25 cellular contexts compared by ENCODE assay signal in genomic region chr18:13233746-13234527, GRCh38. TPM values are rescaled to one million over a fixed set of nuclear protein-coding genes. Genes with fewer than 3 reads are reported as not detected.
DNase-seq lines count a peak whose midpoint lies in the region; ATAC-seq and TF ChIP-seq lines count a peak whose summit lies in the region.
"Had no signal": no experiment of that assay in that cellular context is flagged by ENCODE, and none has a peak within 500 bp of the region (broad histone marks: within the 10 kb centered on the region; RNA-seq: fewer than 3 reads in every experiment).

No MANE protein-coding gene starts in this region.

- no peaks in the 10 kb centered on the region for H3K4me1 Mint-ChIP-seq in endothelial cell (ENCODE audit: unreplicated experiment)

- H4K5ac ChIP-seq in mesendoderm (ENCODE audit: low read length) = no peak overlapping the region

- H3K27ac ChIP-seq in BLaER1 treated with 17β-estradiol and CSF1 and Interleukin-3, amounts not matched to agents 10 nM and 100 nM = peak overlapping the region in 5 of 11 experiments; percentile 6 to 60 (median 52); a peak in 10 of 22 replicates
- H3K27ac ChIP-seq in neuronal stem cell (replicated peaks; ENCODE audit: low read length) (no peak overlapping the region), mesendoderm (ENCODE audit: low read depth, low read length) (no peak overlapping the region)
- H3K27ac ChIP-seq: PC-9 had no signal

- H2AK5ac ChIP-seq in neuronal stem cell (ENCODE audit: low read depth, low read length) (peak overlapping the region; percentile 71), mesendoderm (ENCODE audit: low read length) (no peak overlapping the region)

- H3K79me2 ChIP-seq in mesendoderm (ENCODE audit: control insufficient read depth, insufficient read depth, low read length) = no peaks in the 10 kb centered on the region

- H3K36me3 ChIP-seq in BLaER1 treated with 17β-estradiol and CSF1 and Interleukin-3, amounts not matched to agents 10 nM and 100 nM = peaks cover 0 to 40% (median 25%) of the 10 kb centered on the region in 11 experiments; a peak in 11 of 22 replicates
- H3K36me3 ChIP-seq in NT2/D1 (ENCODE audit: insufficient read depth, insufficient read length, low read length) = peaks cover 3% of the 10 kb centered on the region
- H3K36me3 ChIP-seq in neuronal stem cell (replicated peaks in 1 of 2; ENCODE audit: control insufficient read depth in 2 of 2, insufficient read depth in 2 of 2, low read length in 2 of 2) = no peaks in the 10 kb centered on the region
- H3K36me3 ChIP-seq in mesendoderm (ENCODE audit: control insufficient read depth, insufficient read depth, low read length) = no peaks in the 10 kb centered on the region
- H3K36me3 ChIP-seq: thoracic aorta had no signal

- no peaks in the 10 kb centered on the region for H3K9me3 Mint-ChIP-seq in endothelial cell (ENCODE audit: unreplicated experiment)
- H3K9me3 Mint-ChIP-seq: WTC11 had no signal

- H2BK120ac ChIP-seq in neuronal stem cell (ENCODE audit: low read depth, low read length) (peak overlapping the region; percentile 18), mesendoderm (ENCODE audit: low read depth, low read length) (no peak overlapping the region)

- DNase-seq in NT2/D1 (ENCODE audit: low read depth, low spot score) (no peak), endothelial cell (ENCODE audit: low spot score) (no peak), neuronal stem cell (ENCODE audit: low spot score) (no peak), AG08395 (ENCODE audit: low spot score) (no peak), mesendoderm (no peak), ACHN (no peak)
- DNase-seq: activated CD4-positive, alpha-beta T cell treated with anti-CD3 and anti-CD28 coated beads, Interleukin-2, amount 50 U/mL, for 1 hour; activated naive CD4-positive, alpha-beta T cell treated with anti-CD3 and anti-CD28 coated beads, Interleukin-2, amount 50 U/mL, for 16 hours; anterior cingulate cortex; dorsolateral prefrontal cortex; Karpas-422; mesenchymal stem cell; NCI-H2171; NCI-H524; occipital lobe; PC-9; stimulated activated CD4-positive, alpha-beta T cell treated with anti-CD3 and anti-CD28 coated beads, Interleukin-2, amount 100 ng/mL, for 48 hours; stimulated activated naive CD4-positive, alpha-beta T cell; SW 1271; T1000 had no signal

- ATAC-seq in HG03097 (IDR thresholded peaks at IDR 0.05; ENCODE audit: low FRiP score, unreplicated experiment) = no peak
- ATAC-seq: WTC11 had no signal

- peak overlapping the region; percentile 4 for H3K27ac Mint-ChIP-seq in endothelial cell (ENCODE audit: unreplicated experiment)
- H3K27ac Mint-ChIP-seq: WTC11 had no signal

- peaks cover 4% of the 10 kb centered on the region for H3K27me3 Mint-ChIP-seq in endothelial cell (ENCODE audit: unreplicated experiment)

- no peak overlapping the region for H3K4me3 ChIP-seq in BLaER1 treated with 17β-estradiol and CSF1 and Interleukin-3, amounts not matched to agents 10 nM and 100 nM
- H3K4me3 ChIP-seq in NT2/D1 (ENCODE audit: insufficient read length, low read depth) (no peak overlapping the region), neuronal stem cell (ENCODE audit: low read length in 2 of 2) (no peak overlapping the region), mesendoderm (ENCODE audit: low read length) (no peak overlapping the region)
- H3K4me3 ChIP-seq: PC-9, smooth muscle cell, thoracic aorta had no signal

- H2BK15ac ChIP-seq in neuronal stem cell (ENCODE audit: low read length) (no peak overlapping the region), mesendoderm (replicated peaks; ENCODE audit: low read depth) (no peak overlapping the region)

- H3K27me3 ChIP-seq in BLaER1 treated with 17β-estradiol and CSF1 and Interleukin-3, amounts not matched to agents 10 nM and 100 nM = no peaks in the 10 kb centered on the region
- H3K27me3 ChIP-seq in NT2/D1 (ENCODE audit: insufficient read depth, insufficient read length) (no peaks in the 10 kb centered on the region), neuronal stem cell (ENCODE audit: control insufficient read depth in 3 of 3, insufficient read depth in 3 of 3, low read depth in 1 of 3, low read length in 3 of 3) (no peaks in the 10 kb centered on the region), mesendoderm (ENCODE audit: insufficient read depth, low read length, poor library complexity) (no peaks in the 10 kb centered on the region)
- H3K27me3 ChIP-seq: dorsolateral prefrontal cortex had no signal

- peak overlapping the region in 4 of 11 experiments; percentile 15 to 43 (median 30); a peak in 4 of 22 replicates for H3K9ac ChIP-seq in BLaER1 treated with 17β-estradiol and CSF1 and Interleukin-3, amounts not matched to agents 10 nM and 100 nM
- peak overlapping the region; percentile 10 for H3K9ac ChIP-seq in NT2/D1 (ENCODE audit: insufficient read length, low read depth)
- H3K9ac ChIP-seq in neuronal stem cell (ENCODE audit: low read depth, low read length, poor library complexity) = peak overlapping the region; percentile 9
- no peak overlapping the region for H3K9ac ChIP-seq in mesendoderm (ENCODE audit: low read length)

- H4K91ac ChIP-seq in neuronal stem cell (ENCODE audit: low read depth, low read length, poor library complexity) = no peak overlapping the region

- TF ChIP-seq CTCF in endothelial cell (IDR thresholded peaks at IDR 0.05; ENCODE audit: unreplicated experiment) = no peak

- H3K79me1 ChIP-seq in neuronal stem cell (ENCODE audit: low read depth, low read length) = peaks cover under 1% of the 10 kb centered on the region
- H3K79me1 ChIP-seq in mesendoderm (ENCODE audit: low read length) = no peaks in the 10 kb centered on the region

- no peaks in the 10 kb centered on the region for H3K9me3 ChIP-seq in BLaER1 treated with 17β-estradiol and CSF1 and Interleukin-3, amounts not matched to agents 10 nM and 100 nM (replicated peaks in 1 of 11)
- H3K9me3 ChIP-seq in NT2/D1 (ENCODE audit: insufficient read depth, low read length) = no peaks in the 10 kb centered on the region
- no peaks in the 10 kb centered on the region for H3K9me3 ChIP-seq in neuronal stem cell (replicated peaks in 1 of 2; ENCODE audit: control insufficient read depth in 2 of 2, insufficient read depth in 1 of 2, low read depth in 1 of 2, low read length in 2 of 2)
- H3K9me3 ChIP-seq: thoracic aorta had no signal

- WGBS in neuronal stem cell (ENCODE audit: extremely low coverage in 2 of 2, insufficient read length in 2 of 2, insufficient replicate concordance in 1 of 2), 2 donors = no CpG with 5 or more reads among the region's 20 CpGs
- no CpG with 5 or more reads among the region's 20 CpGs for WGBS in mesendoderm (ENCODE audit: extremely low coverage, insufficient coverage, low lambda C conversion rate)

- in situ Hi-C loops in ACHN (cut with HindIII; ENCODE audit: low pct_ligation_motif_present, low pct_unique_long_range_greater_than_20kb, low sequenced_read_pairs) = no loop called here

- H2BK5ac ChIP-seq in neuronal stem cell (ENCODE audit: low read length) = peak overlapping the region; percentile 45
- H2BK5ac ChIP-seq in mesendoderm (ENCODE audit: low read length) = no peak overlapping the region

- H2AFZ ChIP-seq in neuronal stem cell (ENCODE audit: low read length) = no peak overlapping the region
- H2AFZ ChIP-seq: PC-9 had no signal

- no peak overlapping the region for H3K56ac ChIP-seq in mesendoderm (ENCODE audit: low read length)

- H3K14ac ChIP-seq in neuronal stem cell (ENCODE audit: low read length) = no peak overlapping the region

- peaks cover 6% of the 10 kb centered on the region for H3K36me3 Mint-ChIP-seq in endothelial cell (ENCODE audit: low read depth, unreplicated experiment)
- H3K36me3 Mint-ChIP-seq: WTC11 had no signal

- H3K4ac ChIP-seq in neuronal stem cell (ENCODE audit: low read length) (no peak overlapping the region), mesendoderm (ENCODE audit: low read depth, low read length) (no peak overlapping the region)

- H2BK12ac ChIP-seq in neuronal stem cell (ENCODE audit: low read length) = peak overlapping the region; percentile 67

- no peak overlapping the region for H3K4me3 Mint-ChIP-seq in endothelial cell (ENCODE audit: unreplicated experiment)
- H3K4me3 Mint-ChIP-seq: WTC11 had no signal

- peak overlapping the region in 9 of 11 experiments; percentile 68 to 87 (median 75); a peak in 16 of 22 replicates for H3K4me2 ChIP-seq in BLaER1 treated with 17β-estradiol and CSF1 and Interleukin-3, amounts not matched to agents 10 nM and 100 nM
- H3K4me2 ChIP-seq in neuronal stem cell (ENCODE audit: insufficient read depth, low read length, poor library complexity, severe bottlenecking) (no peak overlapping the region), mesendoderm (ENCODE audit: low read length) (no peak overlapping the region)
- H3K4me2 ChIP-seq: PC-9, smooth muscle cell had no signal

- H4K8ac ChIP-seq in neuronal stem cell (ENCODE audit: low read depth, low read length) (no peak overlapping the region), mesendoderm (ENCODE audit: low read depth, low read length) (no peak overlapping the region)

- H3K18ac ChIP-seq in neuronal stem cell (ENCODE audit: low read length) (peak overlapping the region; percentile 77), mesendoderm (ENCODE audit: low read length) (no peak overlapping the region)

- H3K23ac ChIP-seq in neuronal stem cell (ENCODE audit: low read depth, low read length, poor library complexity) = peak overlapping the region; percentile 82
- no peak overlapping the region for H3K23ac ChIP-seq in mesendoderm (ENCODE audit: low read length)

- H3K4me1 ChIP-seq in BLaER1 treated with 17β-estradiol and CSF1 and Interleukin-3, amounts not matched to agents 10 nM and 100 nM = peaks cover 18 to 95% (median 81%) of the 10 kb centered on the region in 10 experiments
- H3K4me1 ChIP-seq in NT2/D1 (ENCODE audit: insufficient read depth, insufficient read length) (peaks cover 3% of the 10 kb centered on the region), neuronal stem cell (ENCODE audit: control insufficient read depth in 2 of 2, insufficient read depth in 1 of 2, low read depth in 1 of 2, low read length in 2 of 2) (peaks cover 0 to 18% of the 10 kb centered on the region in 2 donors), mesendoderm (ENCODE audit: control insufficient read depth, low read depth, low read length) (no peaks in the 10 kb centered on the region)

- H4K20me1 ChIP-seq in BLaER1 treated with 17β-estradiol and CSF1 and Interleukin-3, amounts not matched to agents 10 nM and 100 nM = peaks cover 0 to 96% (median 57%) of the 10 kb centered on the region in 11 experiments; a peak in 17 of 22 replicates

RNA-seq across cellular contexts. Expression of gene LDLRAD4, which starts 15.4 kb away (rescaled TPM):
- 34.1 TPM for total RNA-seq in endothelial cell (ENCODE audit: unreplicated experiment)
- 1.5 TPM for polyA plus RNA-seq in neuronal stem cell (2013, experiment 1 of 2)
- polyA plus RNA-seq in neuronal stem cell (2013, experiment 2 of 2) = 1.1 TPM
- polyA plus RNA-seq in mesendoderm (2013, experiment 1 of 2) = 1.5 TPM
- polyA plus RNA-seq in mesendoderm (2013, experiment 2 of 2) = 1.7 TPM

Comparison
In these comparisons a context has a peak if more than half of its experiments do, and no peak if none do; other contexts are left out.
1. H3K4me2 ChIP-seq: peak in BLaER1 treated with 17β-estradiol and CSF1 and Interleukin-3, amounts not matched to agents 10 nM and 100 nM (9 of 11); none in neuronal stem cell (single experiment) and mesendoderm (single experiment).